36 cellular contexts compared by ENCODE assay signal in the genomic region with DNA sequence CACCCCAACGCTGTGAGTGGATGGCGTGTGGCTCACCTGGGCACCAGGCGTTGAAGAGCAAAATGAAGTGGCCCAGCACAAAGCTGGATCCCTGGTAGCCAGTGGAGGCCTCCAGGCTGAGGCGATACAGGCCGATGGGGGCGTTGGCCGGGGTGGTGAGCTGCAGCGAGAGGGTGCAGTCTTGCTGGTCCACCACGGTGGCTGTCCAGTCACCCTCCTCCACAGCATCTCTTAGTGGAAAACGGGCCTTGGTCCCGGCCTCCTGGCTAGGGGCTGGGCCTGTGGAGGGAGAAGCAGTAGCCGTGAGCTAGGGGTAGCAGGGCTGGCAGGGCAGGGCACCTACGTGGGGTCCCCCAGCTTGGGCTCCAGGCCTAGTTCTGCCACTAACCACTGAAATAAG. TPM values are rescaled to one million over a fixed set of nuclear protein-coding genes. Genes with fewer than 3 reads are reported as not detected.
A peak's percentile ranks its signal among the peaks of the same experiment; 100 is the strongest.
DNase-seq lines count a peak whose midpoint lies in the region; ATAC-seq, FAIRE-seq and TF ChIP-seq lines count a peak whose summit lies in the region.
"Had no signal": no experiment of that assay in that cellular context is flagged by ENCODE, and none has a peak within 500 bp of the region (broad histone marks: within the 10 kb centered on the region; RNA-seq: fewer than 3 reads in every experiment).

No MANE protein-coding gene starts in this region.

- POLR2A ChIA-PET in A549 (lab: Yijun Ruan, JAX): interaction anchor here (0.7 kb wide), 1 partner anchor 17 kb away, joined by 3 read pairs; no protein-coding TSS in a partner anchor
- POLR2A ChIA-PET in RWPE1 (lab: Yijun Ruan, JAX; ENCODE audit: low non-redundant PET): no interaction called here
- POLR2A ChIA-PET in activated CD8-positive, alpha-beta T cell treated with anti-CD3 and anti-CD28 coated beads for 36 hours (lab: Charles Lee): no interaction called here

- H3K4me1 ChIP-seq in A549 (peaks cover 88% of the 10 kb centered on the region), right atrium auricular region (peaks cover 0 to 100% of the 10 kb centered on the region in 2 donors), sigmoid colon (peaks cover 0 to 64% (median 48%) of the 10 kb centered on the region in 4 donors), aorta (ENCODE audit: control insufficient read depth in 1 of 2, insufficient read depth in 2 of 2, low read length in 2 of 2) (no peaks in the 10 kb centered on the region)

- H3K4me3 ChIP-seq in A549 (no peak overlapping the region), right atrium auricular region (no peak overlapping the region), sigmoid colon (no peak overlapping the region), aorta (ENCODE audit: low read length in 2 of 2) (no peak overlapping the region)
- H3K4me3 ChIP-seq: K562, smooth muscle cell had no signal

- H3K4me1 Mint-ChIP-seq in activated CD8-positive, alpha-beta T cell treated with anti-CD3 and anti-CD28 coated beads for 36 hours (ENCODE audit: low read depth): peaks cover 7% of the 10 kb centered on the region

- DNase-seq in A549 (ENCODE audit: low read depth in 1 of 2, low spot score in 1 of 2): no peak
- DNase-seq in RWPE1 (ENCODE audit: low spot score): no peak
- no peak for DNase-seq in right atrium auricular region (ENCODE audit: low spot score)
- DNase-seq in sigmoid colon: no peak
- DNase-seq in activated CD8-positive, alpha-beta T cell treated with anti-CD3 and anti-CD28 coated beads for 36 hours: no peak
- DNase-seq in aorta: no peak
- DNase-seq: ACHN; activated CD4-positive, alpha-beta T cell treated with anti-CD3 and anti-CD28 coated beads for 1 hour; activated effector memory CD4-positive, alpha-beta T cell treated with Interleukin-2 at 50 U/mL for 16 hours; activated naive CD8-positive, alpha-beta T cell treated with anti-CD3 and anti-CD28 coated beads for 36 hours; activated T-cell treated with anti-CD3 and anti-CD28 coated beads for 4 hours; BE2C; caudate nucleus; DMS53; glutamatergic neuron; H9; NCI-H1105; NCI-H2029 treated with DMSO at 0.1 percent for 48 hours; NCI-H446; NCI-H774; stimulated activated CD4-positive, alpha-beta T cell treated with anti-CD3 and anti-CD28 coated beads, Interleukin-1b, Interleukin-23, amount 100 ng/mL, for 48 hours; stimulated activated CD8-positive, alpha-beta memory T cell treated with anti-CD3 and anti-CD28 coated beads, Interleukin-4, amount 100 ng/mL, for 48 hours; stimulated activated naive CD8-positive, alpha-beta T cell treated with anti-CD3 and anti-CD28 coated beads, Interleukin-15, amount 100 ng/mL, for 72 hours; T-helper 17 cell had no signal

- no peak overlapping the region for H3K4me2 ChIP-seq in A549
- H3K4me2 ChIP-seq: smooth muscle cell had no signal

- H3K36me3 ChIP-seq in right atrium auricular region (peaks cover 78% of the 10 kb centered on the region), sigmoid colon (peaks cover 0 to 23% (median 11%) of the 10 kb centered on the region in 4 donors), aorta (ENCODE audit: control insufficient read depth in 1 of 2, insufficient read depth in 2 of 2, low read length in 1 of 2) (no peaks in the 10 kb centered on the region)
- H3K36me3 ChIP-seq: BE2C, neutrophil had no signal

- H3K27me3 Mint-ChIP-seq in activated CD8-positive, alpha-beta T cell treated with anti-CD3 and anti-CD28 coated beads for 36 hours: peaks cover 6% of the 10 kb centered on the region
- H3K27me3 Mint-ChIP-seq: dendritic cell treated with granulocyte-macrophage colony-stimulating factor and Interleukin-4, amounts not matched to agents 40 ng/mL and 50 ng/mL, for 4 days; memory B cell had no signal

- H3K9me3 Mint-ChIP-seq in activated CD8-positive, alpha-beta T cell treated with anti-CD3 and anti-CD28 coated beads for 36 hours: no peaks in the 10 kb centered on the region
- H3K9me3 Mint-ChIP-seq: activated naive CD8-positive, alpha-beta T cell treated with anti-CD3 and anti-CD28 coated beads for 36 hours; dendritic cell treated with granulocyte-macrophage colony-stimulating factor and Interleukin-4, amounts not matched to agents 40 ng/mL and 50 ng/mL, for 4 days; H9; memory B cell; stimulated activated naive CD8-positive, alpha-beta T cell treated with anti-CD3 and anti-CD28 coated beads, Interleukin-15, amount 100 ng/mL, for 72 hours had no signal

- no peak for TF ChIP-seq EP300 in A549 (IDR thresholded peaks at IDR 0.05)
- no peak for TF ChIP-seq EP300 in sigmoid colon (IDR thresholded peaks at IDR 0.05)

- no peak overlapping the region for H3K4me3 Mint-ChIP-seq in activated CD8-positive, alpha-beta T cell treated with anti-CD3 and anti-CD28 coated beads for 36 hours
- H3K4me3 Mint-ChIP-seq: activated naive CD8-positive, alpha-beta T cell treated with anti-CD3 and anti-CD28 coated beads for 36 hours; dendritic cell treated with granulocyte-macrophage colony-stimulating factor and Interleukin-4, amounts not matched to agents 40 ng/mL and 50 ng/mL, for 4 days; H9; memory B cell; stimulated activated naive CD8-positive, alpha-beta T cell treated with anti-CD3 and anti-CD28 coated beads, Interleukin-15, amount 100 ng/mL, for 72 hours; T-helper 17 cell had no signal

- H3K9me3 ChIP-seq in A549 (no peaks in the 10 kb centered on the region), right atrium auricular region (no peaks in the 10 kb centered on the region), sigmoid colon (no peaks in the 10 kb centered on the region), aorta (ENCODE audit: control insufficient read depth, low read length) (no peaks in the 10 kb centered on the region)
- H3K9me3 ChIP-seq: BE2C, neutrophil had no signal

- no peak for FAIRE-seq in A549 (lab: Jason Lieb, UNC)
- FAIRE-seq: astrocyte, endometrium, G401.6, K562, keratinocyte had no signal

- TF ChIP-seq RAD21 in A549 (conservative IDR thresholded peaks at IDR 0.05 in 1 of 2, IDR thresholded peaks at IDR 0.05 in 1 of 2): no peak

- peak overlapping the region; percentile 64 to 87; a peak in 4 of 6 replicates for H3K27ac ChIP-seq in A549
- peak overlapping the region; percentile 65 for H3K27ac ChIP-seq in RWPE1
- H3K27ac ChIP-seq in right atrium auricular region: peak overlapping the region; percentile 90 to 96
- peak overlapping the region; percentile 71 to 86 (median 76) for H3K27ac ChIP-seq in sigmoid colon
- H3K27ac ChIP-seq in aorta (ENCODE audit: low read depth in 1 of 2, low read length in 2 of 2): no peak overlapping the region
- H3K27ac ChIP-seq: neutrophil had no signal

- CTCF ChIA-PET in A549 (lab: Yijun Ruan, JAX) (interaction anchor here (2.8 to 32.6 kb wide), 4 partner anchors 9 to 96 kb away, joined by 15 to 818 read pairs (median 100); a partner anchor contains a TSS), RWPE1 (lab: Yijun Ruan, JAX) (interaction anchor here (2.5 kb wide), 1 partner anchor 65 kb away, joined by 12 read pairs; no protein-coding TSS in a partner anchor)
- CTCF ChIA-PET in activated CD8-positive, alpha-beta T cell treated with anti-CD3 and anti-CD28 coated beads for 36 hours (lab: Charles Lee): no interaction called here

- TF ChIP-seq POLR2A in A549 (IDR thresholded peaks at IDR 0.05; ENCODE audit: low read length) (no peak), sigmoid colon (IDR thresholded peaks at IDR 0.05) (no peak)

- TF ChIP-seq CTCF in A549 (IDR thresholded peaks at IDR 0.05) (no peak), RWPE1 (conservative IDR thresholded peaks at IDR 0.05; ENCODE audit: low read depth) (no peak), right atrium auricular region (IDR thresholded peaks at IDR 0.05) (no peak), sigmoid colon (IDR thresholded peaks at IDR 0.05) (no peak)
- no peak for TF ChIP-seq CTCF in activated CD8-positive, alpha-beta T cell treated with anti-CD3 and anti-CD28 coated beads for 36 hours (IDR thresholded peaks at IDR 0.05)

- intact Hi-C loops in sigmoid colon (cut with DNase I) (loop anchor here (2.0 kb wide), 2 partner anchors 43 to 71 kb away; no protein-coding TSS in a partner anchor), aorta (cut with DNase I) (no loop called here)
- intact Hi-C loops in activated CD8-positive, alpha-beta T cell treated with anti-CD3 and anti-CD28 coated beads for 36 hours (cut with micrococcal nuclease): no loop called here

- H3K27ac Mint-ChIP-seq in activated CD8-positive, alpha-beta T cell treated with anti-CD3 and anti-CD28 coated beads for 36 hours: no peak overlapping the region
- H3K27ac Mint-ChIP-seq: activated naive CD8-positive, alpha-beta T cell treated with anti-CD3 and anti-CD28 coated beads for 36 hours; dendritic cell treated with granulocyte-macrophage colony-stimulating factor and Interleukin-4, amounts not matched to agents 40 ng/mL and 50 ng/mL, for 4 days; H9; memory B cell; T-helper 17 cell had no signal

- H3K27me3 ChIP-seq in right atrium auricular region (no peaks in the 10 kb centered on the region), sigmoid colon (no peaks in the 10 kb centered on the region), aorta (ENCODE audit: control insufficient read depth in 1 of 2, insufficient read depth in 2 of 2, low read length in 1 of 2) (no peaks in the 10 kb centered on the region)
- H3K27me3 ChIP-seq: BE2C had no signal

- H3K36me3 Mint-ChIP-seq in activated CD8-positive, alpha-beta T cell treated with anti-CD3 and anti-CD28 coated beads for 36 hours (ENCODE audit: low read depth): no peaks in the 10 kb centered on the region
- H3K36me3 Mint-ChIP-seq: activated naive CD8-positive, alpha-beta T cell treated with anti-CD3 and anti-CD28 coated beads for 36 hours had no signal

- ATAC-seq in A549: no peak
- no peak for ATAC-seq in GM19452 (IDR thresholded peaks at IDR 0.05; ENCODE audit: unreplicated experiment)
- no peak for ATAC-seq in activated CD8-positive, alpha-beta T cell treated with anti-CD3 and anti-CD28 coated beads for 36 hours
- no peak for ATAC-seq in GM18907 (IDR thresholded peaks at IDR 0.05; ENCODE audit: unreplicated experiment)
- no peak for ATAC-seq in aorta (ENCODE audit: low FRiP score)
- ATAC-seq: K562; SK-N-SH treated with all-trans-retinoic acid at 6 μM for 48 hours; stimulated activated naive CD8-positive, alpha-beta T cell treated with anti-CD3 and anti-CD28 coated beads, Interleukin-15, amount 100 ng/mL, for 72 hours; T-helper 17 cell had no signal

- 93% methylated on average over 11 of the region's 13 CpGs for WGBS in A549 (ENCODE audit: missing lambda C conversion rate)
- WGBS in sigmoid colon, 2 donors: 94 to 95% methylated on average over 13 of the region's 13 CpGs
- WGBS in aorta, 2 donors: 81 to 83% methylated on average over 13 of the region's 13 CpGs

RNA-seq across cellular contexts. Expression of a gene that starts 9.3 kb away (rescaled TPM):
- 173 TPM in 2 replicates for polyA plus RNA-seq in A549 (2011; rRNA removed)
- polyA plus RNA-seq in A549 (2012; cell fraction: cytosol; rRNA removed): 164 and 192 TPM in 2 replicates
- polyA plus RNA-seq in A549 (2012; cell fraction: nucleus; rRNA removed): 241 and 325 TPM in 2 replicates
- polyA plus RNA-seq in A549 (2017; fragmentation: RNase III; extraction: RNeasy Plus Mini Kit Qiagen cat#74134 plus additional on column Dnase treatment): 348 to 469 TPM (median 441 TPM) in 3 replicates
- 181 and 216 TPM in 2 replicates for polyA minus RNA-seq in A549 (2011; rRNA and poly(A)+ RNA removed)
- total RNA-seq in right atrium auricular region: 1,000 to 10,000 TPM in 1 of 2 donors, 100 to 1,000 TPM in 1; 680 to 1,303 TPM
- 100 to 1,000 TPM in 2 of 4 donors, 10 to 100 TPM in 2; 14.8 to 104 (median 60.7) TPM for total RNA-seq in sigmoid colon
- polyA plus RNA-seq in sigmoid colon: 10 to 100 TPM in 1 of 3 donors, 1 to 10 TPM in 2; 6.5 to 71.1 (median 7.2) TPM
- total RNA-seq in activated CD8-positive, alpha-beta T cell treated with anti-CD3 and anti-CD28 coated beads for 36 hours: not detected
- 100 to 1,000 TPM; 449 to 561 TPM for total RNA-seq in aorta
- 100 to 1,000 TPM in 1 of 2 donors, 10 to 100 TPM in 1; 44.2 to 193 TPM for polyA plus RNA-seq in aorta
- total RNA-seq: activated naive CD8-positive, alpha-beta T cell treated with anti-CD3 and anti-CD28 coated beads for 36 hours had no signal

Comparison
In these comparisons a context has a peak if more than half of its experiments do, and no peak if none do; other contexts are left out.
1. H3K27ac ChIP-seq: peak in A549 (2 of 2), RWPE1 (single experiment), right atrium auricular region (2 of 2) and sigmoid colon (4 of 4); none in aorta (0 of 2).
2. RNA of a gene that starts 9.3 kb away (total RNA-seq): 680 to 1,303 TPM in right atrium auricular region, 449 to 561 TPM in aorta and 14.8 to 104 TPM in sigmoid colon; not detected in activated CD8-positive, alpha-beta T cell treated with anti-CD3 and anti-CD28 coated beads for 36 hours; every median in the first group is over 10 times any median in the second.